Comparison of ENCODE assay signal across 11 cellular contexts in the genomic region with DNA sequence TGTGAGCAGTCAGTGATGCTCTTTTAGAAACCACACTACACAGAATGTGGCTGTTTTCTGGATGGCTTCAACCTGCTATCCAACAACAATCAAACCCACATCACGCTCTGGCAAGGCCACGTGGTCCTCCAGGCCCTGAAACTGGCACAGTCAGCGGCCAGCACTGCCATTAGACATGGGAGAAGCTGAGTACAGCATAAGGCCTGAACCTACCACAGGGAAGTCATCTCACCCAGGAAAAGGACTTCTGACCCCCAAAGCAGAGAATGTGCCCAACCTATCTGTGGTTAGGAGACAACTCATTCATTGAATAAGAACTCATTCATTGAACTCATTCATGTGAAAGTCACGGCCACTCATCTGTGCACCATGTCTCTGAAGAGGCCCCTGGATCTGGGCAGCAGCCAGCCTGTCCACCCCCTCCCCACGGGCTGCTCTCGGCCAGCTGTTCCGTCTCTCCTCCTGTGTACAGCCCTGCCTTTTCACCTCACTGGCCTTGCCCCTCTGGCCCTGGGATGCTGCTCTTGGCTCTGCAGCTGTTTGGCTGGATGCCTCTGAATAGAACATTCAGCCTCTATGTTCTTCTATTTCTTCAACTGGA. TPM values are rescaled to one million over a fixed set of nuclear protein-coding genes. Genes with fewer than 3 reads are reported as not detected.
A peak's percentile ranks its signal among the peaks of the same experiment; 100 is the strongest.
DNase-seq lines count a peak whose midpoint lies in the region; TF ChIP-seq lines count a peak whose summit lies in the region.
"Had no signal": no experiment of that assay in that cellular context is flagged by ENCODE, and none has a peak within 500 bp of the region (broad histone marks: within the 10 kb centered on the region; RNA-seq: fewer than 3 reads in every experiment).

No MANE protein-coding gene starts in this region.

- peak overlapping the region in 3 of 5 experiments; percentile 37 to 93 (median 83) for H3K27ac Mint-ChIP-seq in brain
- no peak overlapping the region for H3K27ac Mint-ChIP-seq in activated T-helper 2 cell treated with anti-CD3 and anti-CD28 coated beads, Interferon-gamma antibody, Interleukin-2, Interleukin-4, amounts not matched to agents 10 μg/mL and 5 μg/mL and 100 μg/mL, durations not matched to agents 14 hours and 24 hours and 36 hours
- H3K27ac Mint-ChIP-seq: activated T-helper 1 cell treated with anti-CD3 and anti-CD28 coated beads, Interleukin-12 subunit alpha, Interleukin-12 subunit beta, Interleukin-2, Interleukin-4 antibody, amounts not matched to agents 30 ng/mL and 10 ng/mL and 1 ng/mL, durations not matched to agents 14 hours and 24 hours and 36 hours had no signal

- peaks cover 15% of the 10 kb centered on the region for H3F3A ChIP-seq in SK-N-SH (replicated peaks; ENCODE audit: insufficient read depth)

- H3K9me3 Mint-ChIP-seq in brain: peaks cover 0 to 17% (median 13%) of the 10 kb centered on the region in 5 experiments
- no peaks in the 10 kb centered on the region for H3K9me3 Mint-ChIP-seq in activated T-helper 2 cell treated with anti-CD3 and anti-CD28 coated beads, Interferon-gamma antibody, Interleukin-2, Interleukin-4, amounts not matched to agents 10 μg/mL and 5 μg/mL and 100 μg/mL, durations not matched to agents 14 hours and 24 hours and 36 hours
- H3K9me3 Mint-ChIP-seq: activated T-helper 1 cell treated with anti-CD3 and anti-CD28 coated beads, Interleukin-12 subunit alpha, Interleukin-12 subunit beta, Interleukin-2, Interleukin-4 antibody, amounts not matched to agents 30 ng/mL and 10 ng/mL and 1 ng/mL, durations not matched to agents 14 hours and 24 hours and 36 hours had no signal

- TF ChIP-seq CTCF in brain (conservative IDR thresholded peaks at IDR 0.05) (no peak), SK-N-SH (IDR thresholded peaks at IDR 0.05) (no peak), Peyer's patch (IDR thresholded peaks at IDR 0.05) (no peak)

- H4K20me1 ChIP-seq in SK-N-SH (ENCODE audit: insufficient read depth): no peaks in the 10 kb centered on the region

- H3K36me3 Mint-ChIP-seq in brain: peaks cover 6% of the 10 kb centered on the region
- H3K36me3 Mint-ChIP-seq in activated T-helper 2 cell treated with anti-CD3 and anti-CD28 coated beads, Interferon-gamma antibody, Interleukin-2, Interleukin-4, amounts not matched to agents 10 μg/mL and 5 μg/mL and 100 μg/mL, durations not matched to agents 14 hours and 24 hours and 36 hours (ENCODE audit: low read depth): no peaks in the 10 kb centered on the region

- intact Hi-C loops in activated T-helper 2 cell treated with anti-CD3 and anti-CD28 coated beads, Interferon-gamma antibody, Interleukin-2, Interleukin-4, amounts not matched to agents 10 μg/mL and 5 μg/mL and 100 μg/mL, durations not matched to agents 14 hours and 24 hours and 36 hours (cut with micrococcal nuclease): no loop called here

- DNase-seq in M059J (ENCODE audit: low read depth) (peak; percentile 83), islet precursor cell (peak; percentile 34), skeletal muscle cell (ENCODE audit: low read depth) (peak; percentile 63), SK-N-SH (no peak), Peyer's patch (no peak)
- DNase-seq in activated T-helper 2 cell treated with anti-CD3 and anti-CD28 coated beads, Interferon-gamma antibody, Interleukin-2, Interleukin-4, amounts not matched to agents 10 μg/mL and 5 μg/mL and 100 μg/mL, durations not matched to agents 14 hours and 24 hours and 36 hours (ENCODE audit: low spot score): no peak
- no peak for DNase-seq in activated CD4-positive, alpha-beta T cell treated with anti-CD3 and anti-CD28 coated beads, Interleukin-2, amount 50 U/mL, for 4 hours
- DNase-seq: DMS153 had no signal

- peaks cover 11 to 37% of the 10 kb centered on the region in 2 experiments; a peak in 3 of 4 replicates for H3K4me1 ChIP-seq in SK-N-SH (ENCODE audit: control insufficient read depth in 1 of 2, insufficient read depth in 2 of 2, low read depth in 1 of 2, low read length in 1 of 2)
- peaks cover 0 to 24% (median 0%) of the 10 kb centered on the region in 4 donors for H3K4me1 ChIP-seq in Peyer's patch

- H3K79me2 ChIP-seq in SK-N-SH (ENCODE audit: insufficient read depth): no peaks in the 10 kb centered on the region

- TF ChIP-seq EP300 in SK-N-SH (IDR thresholded peaks at IDR 0.05; ENCODE audit: borderline replicate concordance in 1 of 2, low read depth in 1 of 2, low read length in 1 of 2): no peak

- peaks cover 71% of the 10 kb centered on the region for H3K4me1 Mint-ChIP-seq in brain
- no peaks in the 10 kb centered on the region for H3K4me1 Mint-ChIP-seq in activated T-helper 2 cell treated with anti-CD3 and anti-CD28 coated beads, Interferon-gamma antibody, Interleukin-2, Interleukin-4, amounts not matched to agents 10 μg/mL and 5 μg/mL and 100 μg/mL, durations not matched to agents 14 hours and 24 hours and 36 hours (ENCODE audit: low read depth)

- TF ChIP-seq RAD21 in SK-N-SH (IDR thresholded peaks at IDR 0.05; ENCODE audit: low read length): no peak

- CTCF ChIA-PET in SK-N-SH (lab: Yijun Ruan, JAX): interaction anchor here (1.0 kb wide), 1 partner anchor 90 kb away, joined by 3 read pairs; no protein-coding TSS in a partner anchor

- 96% methylated on average over 7 of the region's 7 CpGs for WGBS in SK-N-SH (ENCODE audit: low lambda C conversion rate)

- H3K9me3 ChIP-seq in SK-N-SH (no peaks in the 10 kb centered on the region), Peyer's patch (no peaks in the 10 kb centered on the region)

- H3K4me3 Mint-ChIP-seq in brain: peak overlapping the region in 2 of 5 experiments; percentile 19 to 24
- H3K4me3 Mint-ChIP-seq in activated T-helper 2 cell treated with anti-CD3 and anti-CD28 coated beads, Interferon-gamma antibody, Interleukin-2, Interleukin-4, amounts not matched to agents 10 μg/mL and 5 μg/mL and 100 μg/mL, durations not matched to agents 14 hours and 24 hours and 36 hours (ENCODE audit: low read depth): no peak overlapping the region
- H3K4me3 Mint-ChIP-seq: activated T-helper 1 cell treated with anti-CD3 and anti-CD28 coated beads, Interleukin-12 subunit alpha, Interleukin-12 subunit beta, Interleukin-2, Interleukin-4 antibody, amounts not matched to agents 30 ng/mL and 10 ng/mL and 1 ng/mL, durations not matched to agents 14 hours and 24 hours and 36 hours had no signal

- POLR2A ChIA-PET in SK-N-SH (lab: Yijun Ruan, JAX): no interaction called here

- no peaks in the 10 kb centered on the region for H3K36me3 ChIP-seq in SK-N-SH (replicated peaks in 1 of 2; ENCODE audit: control insufficient read depth in 1 of 2, insufficient read depth in 2 of 2, low read length in 1 of 2)
- no peaks in the 10 kb centered on the region for H3K36me3 ChIP-seq in Peyer's patch

- no peak overlapping the region for H3K4me2 ChIP-seq in SK-N-SH

- no peak for TF ChIP-seq POLR2A in Peyer's patch (IDR thresholded peaks at IDR 0.05)

- H3K4me3 ChIP-seq in skeletal muscle cell (ENCODE audit: low read depth, low read length): no peak overlapping the region
- no peak overlapping the region for H3K4me3 ChIP-seq in SK-N-SH (ENCODE audit: low read depth in 2 of 2, low read length in 1 of 2)
- H3K4me3 ChIP-seq in Peyer's patch: no peak overlapping the region
- H3K4me3 ChIP-seq: skin epidermis had no signal

- H3K27me3 Mint-ChIP-seq in brain: no peaks in the 10 kb centered on the region
- peaks cover 4% of the 10 kb centered on the region for H3K27me3 Mint-ChIP-seq in activated T-helper 2 cell treated with anti-CD3 and anti-CD28 coated beads, Interferon-gamma antibody, Interleukin-2, Interleukin-4, amounts not matched to agents 10 μg/mL and 5 μg/mL and 100 μg/mL, durations not matched to agents 14 hours and 24 hours and 36 hours (ENCODE audit: low read depth)

- H3K9me2 ChIP-seq in SK-N-SH: no peaks in the 10 kb centered on the region

- H3K27me3 ChIP-seq in SK-N-SH (ENCODE audit: insufficient read depth) (no peaks in the 10 kb centered on the region), Peyer's patch (no peaks in the 10 kb centered on the region)

- H3K27ac ChIP-seq in SK-N-SH (ENCODE audit: low read depth in 2 of 2, low read length in 1 of 2) (no peak overlapping the region), Peyer's patch (no peak overlapping the region)

- H3K9ac ChIP-seq in SK-N-SH: no peak overlapping the region

- H2AFZ ChIP-seq in SK-N-SH (ENCODE audit: low read depth): no peak overlapping the region

TF ChIP-seq in SK-N-SH, 30 proteins besides CTCF, POLR2A, EP300 and RAD21:
- TF ChIP-seq MXI1 (IDR thresholded peaks at IDR 0.05; ENCODE audit: low read depth, low read length) (no peak), YY1 (IDR thresholded peaks at IDR 0.05; ENCODE audit: low read depth) (no peak), CHD2 (IDR thresholded peaks at IDR 0.05; ENCODE audit: low read length, partially characterized antibody) (no peak), RCOR1 (IDR thresholded peaks at IDR 0.05; ENCODE audit: low read length) (no peak), RXRA (IDR thresholded peaks at IDR 0.05; ENCODE audit: borderline replicate concordance, low read depth) (no peak), FOXM1 (IDR thresholded peaks at IDR 0.05; ENCODE audit: low read depth) (no peak), TAF1 (IDR thresholded peaks at IDR 0.05; ENCODE audit: borderline replicate concordance, low read depth, low read length) (no peak)
TF ChIP-seq in SK-N-SH: peak in this region for 0.

RNA-seq across cellular contexts. Expression of a gene that starts 41.1 kb away (rescaled TPM):
- total RNA-seq in M059J (2014; rRNA removed; shearing (Covaris generic)): 56.8 and 83.4 TPM in 2 replicates
- polyA plus RNA-seq in brain (ENCODE audit: insufficient read depth, low read depth, low replicate concordance) (76.7 TPM), SK-N-SH (2012; rRNA removed) (12.3 and 19.4 TPM in 2 replicates)
- total RNA-seq in activated T-helper 2 cell treated with anti-CD3 and anti-CD28 coated beads, Interferon-gamma antibody, Interleukin-2, Interleukin-4, amounts not matched to agents 10 μg/mL and 5 μg/mL and 100 μg/mL, durations not matched to agents 14 hours and 24 hours and 36 hours: 8.9 and 9.1 TPM in 2 replicates
- polyA plus RNA-seq in SK-N-SH (2012; cell fraction: cytosol; rRNA removed): 12.2 and 15.5 TPM in 2 replicates
- 52.5 and 59.9 TPM in 2 replicates for polyA plus RNA-seq in SK-N-SH (2012; cell fraction: nucleus; rRNA removed)
- 10 to 100 TPM; 10.3 to 14.0 (median 11.4) TPM for total RNA-seq in Peyer's patch

Comparison
In these comparisons a context has a peak if more than half of its experiments do, and no peak if none do; other contexts are left out.
1. DNase-seq: peak in M059J (single experiment), islet precursor cell (single experiment) and skeletal muscle cell (single experiment); none in activated T-helper 2 cell treated with anti-CD3 and anti-CD28 coated beads, Interferon-gamma antibody, Interleukin-2, Interleukin-4, amounts not matched to agents 10 μg/mL and 5 μg/mL and 100 μg/mL, durations not matched to agents 14 hours and 24 hours and 36 hours (single experiment), SK-N-SH (single experiment), Peyer's patch (0 of 3) and activated CD4-positive, alpha-beta T cell treated with anti-CD3 and anti-CD28 coated beads, Interleukin-2, amount 50 U/mL, for 4 hours (0 of 2).